ENCODE assay signal across 32 cellular contexts in the genomic region with DNA sequence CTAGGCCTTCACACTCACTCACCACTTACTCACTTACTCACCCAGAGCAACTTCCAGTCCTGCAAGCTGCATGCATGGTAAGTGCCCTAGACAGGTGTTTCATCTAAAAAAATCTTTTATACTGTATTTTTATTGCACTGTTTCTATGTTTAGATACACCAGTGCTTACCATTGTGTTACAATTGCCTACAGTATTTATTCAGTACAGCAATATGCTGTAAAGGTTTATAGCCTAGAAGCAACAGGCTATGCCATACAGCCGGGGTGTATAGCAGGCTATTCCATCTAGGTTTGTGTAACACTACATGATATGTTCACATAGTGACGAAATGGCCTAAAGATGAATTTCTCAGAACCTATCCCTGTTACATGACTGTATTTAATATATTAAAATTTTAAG. TPM values are rescaled to one million over a fixed set of nuclear protein-coding genes. Genes with fewer than 3 reads are reported as not detected.
DNase-seq lines count a peak whose midpoint lies in the region; ATAC-seq, FAIRE-seq and TF ChIP-seq lines count a peak whose summit lies in the region.
"Had no signal": no experiment of that assay in that cellular context is flagged by ENCODE, and none has a peak within 500 bp of the region (broad histone marks: within the 10 kb centered on the region; RNA-seq: fewer than 3 reads in every experiment).

No MANE protein-coding gene starts in this region.

- H3K36me3 Mint-ChIP-seq in activated CD4-positive, alpha-beta T cell treated with anti-CD3 and anti-CD28 coated beads, Interleukin-2, amount 10 ng/mL, durations not matched to agents 7 days and 5 days (ENCODE audit: low read depth) = no peaks in the 10 kb centered on the region

- H3K4me1 ChIP-seq in PC-3 (ENCODE audit: insufficient read depth, low read length) = peaks cover 8% of the 10 kb centered on the region; the same call in 1 of the 2 replicates
- H3K4me1 ChIP-seq in small intestine (ENCODE audit: control insufficient read depth in 2 of 2, insufficient read depth in 1 of 2, low read depth in 1 of 2, low read length in 1 of 2) = peaks cover 0 to 2% of the 10 kb centered on the region in 2 donors
- H3K4me1 ChIP-seq: A549, left ventricle myocardium inferior, sigmoid colon, vagina had no signal

- no peak overlapping the region for H3K27ac Mint-ChIP-seq in activated CD4-positive, alpha-beta T cell treated with anti-CD3 and anti-CD28 coated beads, Interleukin-2, amount 10 ng/mL, durations not matched to agents 7 days and 5 days
- H3K27ac Mint-ChIP-seq: activated B cell treated with CpG ODN at 0.5 μM for 24 hours; CD4-positive, alpha-beta T cell had no signal

- peaks cover 3% of the 10 kb centered on the region for H3K27me3 Mint-ChIP-seq in activated CD4-positive, alpha-beta T cell treated with anti-CD3 and anti-CD28 coated beads, Interleukin-2, amount 10 ng/mL, durations not matched to agents 7 days and 5 days

- intact Hi-C loops in PC-3 (cut with micrococcal nuclease) = no loop called here

- H3K27ac ChIP-seq in PC-3 (ENCODE audit: low read length) (peak overlapping the region; percentile 23; the same call in 1 of the 2 replicates), small intestine (ENCODE audit: low read depth in 1 of 2, low read length in 1 of 2) (no peak overlapping the region)
- H3K27ac ChIP-seq: A549, left ventricle myocardium inferior, neutrophil, prostate gland, sigmoid colon, thoracic aorta, vagina had no signal

- H3K9ac ChIP-seq in PC-3 (ENCODE audit: low read length) = no peak overlapping the region

- no peak for ATAC-seq in PC-3
- ATAC-seq: A549 had no signal

- no peaks in the 10 kb centered on the region for H3K9me3 ChIP-seq in PC-3 (ENCODE audit: low read length)
- no peaks in the 10 kb centered on the region for H3K9me3 ChIP-seq in small intestine (ENCODE audit: control insufficient read depth, low read depth)
- H3K9me3 ChIP-seq: A549, left ventricle myocardium inferior, neutrophil, prostate gland, sigmoid colon, thoracic aorta, vagina had no signal

- POLR2A ChIA-PET in PC-3 (lab: Charles Lee; ENCODE audit: unreplicated experiment) = no interaction called here
- POLR2A ChIA-PET in activated CD4-positive, alpha-beta T cell treated with anti-CD3 and anti-CD28 coated beads, Interleukin-2, amount 10 ng/mL, durations not matched to agents 7 days and 5 days (lab: Charles Lee) = no interaction called here

- H3K4me3 Mint-ChIP-seq in activated CD4-positive, alpha-beta T cell treated with anti-CD3 and anti-CD28 coated beads, Interleukin-2, amount 10 ng/mL, durations not matched to agents 7 days and 5 days = no peak overlapping the region
- H3K4me3 Mint-ChIP-seq: activated B cell treated with CpG ODN at 0.5 μM for 24 hours; CD4-positive, alpha-beta T cell had no signal

- peak in 2 of 3 experiments; percentile 15 to 50 for DNase-seq in NCI-H1417 (lab: John Stamatoyannopoulos, UW)
- DNase-seq in NCI-H1417 treated with DMSO at 0.1 percent for 48 hours (lab: John Stamatoyannopoulos, UW) = no peak
- DNase-seq in NCI-H146 treated with DMSO at 0.1 percent for 48 hours (lab: John Stamatoyannopoulos, UW; ENCODE audit: unreplicated experiment) = peak; percentile 43
- peak; percentile 35 for DNase-seq in PC-3
- peak; percentile 22 for DNase-seq in small intestine
- DNase-seq in KG1 (lab: John Stamatoyannopoulos, UW) = no peak
- no peak for DNase-seq in ecto neural progenitor cell (ENCODE audit: low spot score)
- no peak for DNase-seq in activated CD4-positive, alpha-beta T cell treated with anti-CD3 and anti-CD28 coated beads, Interleukin-2, amount 10 ng/mL, durations not matched to agents 7 days and 5 days
- DNase-seq: activated B cell treated with CpG ODN at 0.5 μM for 24 hours; activated naive CD4-positive, alpha-beta T cell treated with anti-CD3 and anti-CD28 coated beads, Interleukin-2, amount 50 U/mL, for 16 hours; AML-193; amygdala; CD4-positive, alpha-beta T cell; effector memory CD4-positive, alpha-beta T cell; erythroblast; glutamatergic neuron; IMR-90; left ventricle myocardium inferior; mesendoderm; NCI-H1694 treated with DMSO at 0.1 percent for 48 hours; NCI-H446; sigmoid colon; stimulated activated naive CD4-positive, alpha-beta T cell treated with Interleukin-2 at 50 U/mL for 16 hours had no signal

- H3K9me3 Mint-ChIP-seq in activated CD4-positive, alpha-beta T cell treated with anti-CD3 and anti-CD28 coated beads, Interleukin-2, amount 10 ng/mL, durations not matched to agents 7 days and 5 days = no peaks in the 10 kb centered on the region
- H3K9me3 Mint-ChIP-seq: activated B cell treated with CpG ODN at 0.5 μM for 24 hours; CD4-positive, alpha-beta T cell had no signal

- no peaks in the 10 kb centered on the region for H4K20me1 ChIP-seq in PC-3 (ENCODE audit: low read length)

- TF ChIP-seq CTCF in PC-3 (conservative IDR thresholded peaks at IDR 0.05; ENCODE audit: low read depth, low read length) = no peak

- H3K9me2 ChIP-seq in PC-3 (replicated peaks; ENCODE audit: low read length) = no peaks in the 10 kb centered on the region

- no peak overlapping the region for H2AFZ ChIP-seq in PC-3 (ENCODE audit: low read length)

- H3F3A ChIP-seq in PC-3 (ENCODE audit: low read length, unreplicated experiment) = no peaks in the 10 kb centered on the region

- BruUV-seq in PC-3 (replicated peaks; lab: Mats Ljungman, UMichigan) = no TSS peak

- H3K4me1 Mint-ChIP-seq in activated CD4-positive, alpha-beta T cell treated with anti-CD3 and anti-CD28 coated beads, Interleukin-2, amount 10 ng/mL, durations not matched to agents 7 days and 5 days = peaks cover 7% of the 10 kb centered on the region
- H3K4me1 Mint-ChIP-seq: activated B cell treated with CpG ODN at 0.5 μM for 24 hours had no signal

- no peak for FAIRE-seq in small intestine (lab: Jason Lieb, UNC)
- FAIRE-seq: A549, bronchial epithelial cell, G401.6, H54, RCC 7860 had no signal

- CTCF ChIA-PET in PC-3 (lab: Charles Lee) = no interaction called here
- CTCF ChIA-PET in activated CD4-positive, alpha-beta T cell treated with anti-CD3 and anti-CD28 coated beads, Interleukin-2, amount 10 ng/mL, durations not matched to agents 7 days and 5 days (lab: Charles Lee) = no interaction called here

- 0 out of 2 replicates have a peak overlapping the region, but pooled peaks have one; percentile 17 for H3K4me2 ChIP-seq in PC-3 (ENCODE audit: low read length)
- H3K4me2 ChIP-seq: A549 had no signal

- H3K27me3 ChIP-seq in PC-3 (ENCODE audit: low read length) = peaks cover 4% of the 10 kb centered on the region; the same call in 1 of the 2 replicates
- H3K27me3 ChIP-seq in small intestine (ENCODE audit: control insufficient read depth in 2 of 2, insufficient read depth in 2 of 2, low read length in 2 of 2) = no peaks in the 10 kb centered on the region
- H3K27me3 ChIP-seq: neutrophil, vagina had no signal

- 27 to 63% (median 53%) methylated on average over 2 of the region's 2 CpGs for WGBS in small intestine, 3 donors

- no peak overlapping the region for H3K4me3 ChIP-seq in PC-3 (ENCODE audit: low read length)
- H3K4me3 ChIP-seq in small intestine (ENCODE audit: low read depth in 1 of 2, low read length in 2 of 2) = no peak overlapping the region
- H3K4me3 ChIP-seq: A549, left ventricle myocardium inferior, prostate gland, sigmoid colon, thoracic aorta, vagina had no signal

- no peaks in the 10 kb centered on the region for H3K36me3 ChIP-seq in PC-3 (ENCODE audit: low read depth, low read length)
- H3K36me3 ChIP-seq in small intestine (ENCODE audit: control insufficient read depth in 2 of 2, insufficient read depth in 2 of 2, low read length in 2 of 2) = no peaks in the 10 kb centered on the region
- H3K36me3 ChIP-seq: left ventricle myocardium inferior, neutrophil, prostate gland, sigmoid colon, thoracic aorta, vagina had no signal

- H3K79me2 ChIP-seq in PC-3 (ENCODE audit: low read length) = no peaks in the 10 kb centered on the region

RNA-seq across cellular contexts. Expression of gene KCNK5, which starts 37.1 kb away (rescaled TPM):
- total RNA-seq in PC-3 (2014; rRNA removed) = 3.2 and 3.5 TPM in 2 replicates
- 10 to 100 TPM; 39.6 to 44.1 (median 43.0) TPM for polyA plus RNA-seq in small intestine
- 1 to 10 TPM; 4.2 to 4.8 TPM for total RNA-seq in activated CD4-positive, alpha-beta T cell treated with anti-CD3 and anti-CD28 coated beads, Interleukin-2, amount 10 ng/mL, durations not matched to agents 7 days and 5 days
- total RNA-seq: activated B cell treated with CpG ODN at 0.5 μM for 24 hours, IMR-90 had no signal
- polyA plus RNA-seq: IMR-90 had no signal

RNA-seq across cellular contexts. Expression of gene KCNK17, which starts 47.8 kb away (rescaled TPM):
- total RNA-seq in PC-3 (2014; rRNA removed) = not detected in 2 replicates
- 1 to 10 TPM in 1 of 3 donors, under 1 TPM in 1, not detected in 1; 0.45 to 1.4 TPM for polyA plus RNA-seq in small intestine
- total RNA-seq in activated CD4-positive, alpha-beta T cell treated with anti-CD3 and anti-CD28 coated beads, Interleukin-2, amount 10 ng/mL, durations not matched to agents 7 days and 5 days = not detected
- total RNA-seq: activated B cell treated with CpG ODN at 0.5 μM for 24 hours; bronchial epithelial cell; CD4-positive, alpha-beta T cell; IMR-90; vagina had no signal
- polyA plus RNA-seq: A549, IMR-90 had no signal

RNA-seq across cellular contexts. Expression of gene KCNK16, which starts 56.1 kb away (rescaled TPM):
- total RNA-seq in PC-3 (2014; rRNA removed) = not detected in 2 replicates
- under 1 TPM in 1 of 3 donors, not detected in 2; 0.34 TPM for polyA plus RNA-seq in small intestine
- total RNA-seq in activated CD4-positive, alpha-beta T cell treated with anti-CD3 and anti-CD28 coated beads, Interleukin-2, amount 10 ng/mL, durations not matched to agents 7 days and 5 days = not detected
- total RNA-seq: activated B cell treated with CpG ODN at 0.5 μM for 24 hours; bronchial epithelial cell; CD4-positive, alpha-beta T cell; IMR-90; left ventricle myocardium inferior; prostate gland; sigmoid colon; thoracic aorta; vagina had no signal
- polyA plus RNA-seq: A549, IMR-90, sigmoid colon had no signal

Comparison
In these comparisons a context has a peak if more than half of its experiments do, and no peak if none do; other contexts are left out.
1. DNase-seq: peak in NCI-H1417 (2 of 3), NCI-H146 treated with DMSO at 0.1 percent for 48 hours (single experiment), PC-3 (single experiment) and small intestine (single experiment); none in NCI-H1417 treated with DMSO at 0.1 percent for 48 hours (single experiment), KG1 (single experiment), ecto neural progenitor cell (single experiment) and activated CD4-positive, alpha-beta T cell treated with anti-CD3 and anti-CD28 coated beads, Interleukin-2, amount 10 ng/mL, durations not matched to agents 7 days and 5 days (single experiment).